In genomic region chr12:4157122-4157521, GRCh38 we compare ENCODE assay signal across 17 cellular contexts.
"Had no signal": no experiment of that assay in that cellular context is flagged by ENCODE, and none has a peak within 500 bp of the region (broad histone marks: within the 10 kb centered on the region; RNA-seq: fewer than 3 reads in every experiment).

No MANE protein-coding gene starts in this region.

- H3K36me3 ChIP-seq: adrenal gland, spleen, suprapubic skin, upper lobe of left lung had no signal

- ATAC-seq: activated T-cell treated with anti-CD3 and anti-CD28 coated beads, Interleukin-2, amount 50 U/mL, for 4 hours; esophagus mucosa; left colon; sciatic nerve had no signal

- H3K4me1 ChIP-seq: suprapubic skin, upper lobe of left lung had no signal

- H3K9me3 Mint-ChIP-seq: activated T-cell treated with anti-CD3 and anti-CD28 coated beads, Interleukin-2, amount 50 U/mL, for 4 hours; central memory CD8-positive, alpha-beta T cell; dendritic cell treated with granulocyte-macrophage colony-stimulating factor and Interleukin-4, amounts not matched to agents 40 ng/mL and 50 ng/mL, for 4 days; immature natural killer cell; neural crest cell had no signal

- H3K27ac Mint-ChIP-seq: dendritic cell treated with granulocyte-macrophage colony-stimulating factor and Interleukin-4, amounts not matched to agents 40 ng/mL and 50 ng/mL, for 4 days had no signal

- H3K27ac ChIP-seq: adrenal gland, spleen, suprapubic skin, upper lobe of left lung had no signal

- H3K4me3 Mint-ChIP-seq: activated T-cell treated with anti-CD3 and anti-CD28 coated beads, Interleukin-2, amount 50 U/mL, for 4 hours; central memory CD8-positive, alpha-beta T cell; dendritic cell treated with granulocyte-macrophage colony-stimulating factor and Interleukin-4, amounts not matched to agents 40 ng/mL and 50 ng/mL, for 4 days; neural crest cell; T-helper 1 cell treated with Interleukin-12 subunit alpha and Interleukin-12 subunit beta and Interleukin-4 antibody, amounts not matched to agents 30 μg/mL and 1 μg/mL, for 36 hours had no signal

- H3K9me3 ChIP-seq: adrenal gland, spleen, suprapubic skin, upper lobe of left lung had no signal

- H3K27me3 ChIP-seq: adrenal gland, spleen, suprapubic skin, upper lobe of left lung had no signal

- H3K4me3 ChIP-seq: adrenal gland, spleen, suprapubic skin, upper lobe of left lung had no signal

- DNase-seq: activated naive CD4-positive, alpha-beta T cell treated with Interleukin-2 at 50 U/mL for 16 hours; activated T-cell treated with anti-CD3 and anti-CD28 coated beads, Interleukin-2, amount 50 U/mL, for 4 hours; glutamatergic neuron; immature natural killer cell; left colon; spleen; stimulated activated CD4-positive, alpha-beta T cell treated with anti-CD3 and anti-CD28 coated beads, Interleukin-1b, Interleukin-23, amount 100 ng/mL, for 48 hours; stimulated activated naive CD4-positive, alpha-beta T cell; upper lobe of left lung had no signal

- H3K27me3 Mint-ChIP-seq: central memory CD8-positive, alpha-beta T cell had no signal
